18 cellular contexts compared by ENCODE assay signal in genomic region chr15:67923647-67923971, GRCh38.
DNase-seq lines count a peak whose midpoint lies in the region; ATAC-seq and TF ChIP-seq lines count a peak whose summit lies in the region.
"Had no signal": no experiment of that assay in that cellular context is flagged by ENCODE, and none has a peak within 500 bp of the region (broad histone marks: within the 10 kb centered on the region; RNA-seq: fewer than 3 reads in every experiment).

No MANE protein-coding gene starts in this region.

- no peaks in the 10 kb centered on the region for H3K4me1 Mint-ChIP-seq in CD14-positive monocyte
- H3K4me1 Mint-ChIP-seq: activated CD4-positive, alpha-beta T cell treated with anti-CD3 and anti-CD28 coated beads, Interleukin-2, amount 10 ng/mL, durations not matched to agents 24 days and 14 days had no signal

- CTCF ChIA-PET in Panc1 (lab: Charles Lee): no interaction called here

- TF ChIP-seq POLR2A in right lobe of liver (IDR thresholded peaks at IDR 0.05): no peak
- peak in 1 of 2 donors; percentile 37 for TF ChIP-seq POLR2A in thyroid gland (IDR thresholded peaks at IDR 0.05)

- intact Hi-C loops in Panc1 (cut with micrococcal nuclease; ENCODE audit: unreplicated experiment) (loop anchor here (10.0 kb wide), 1 partner anchor 1671 kb away; no protein-coding TSS in a partner anchor), right lobe of liver (cut with DNase I) (no loop called here), thyroid gland (cut with DNase I) (no loop called here), CD14-positive monocyte (cut with micrococcal nuclease) (no loop called here)

- no peak overlapping the region for H3K4me3 Mint-ChIP-seq in CD14-positive monocyte
- H3K4me3 Mint-ChIP-seq: activated CD4-positive, alpha-beta T cell treated with anti-CD3 and anti-CD28 coated beads, Interleukin-2, amount 10 ng/mL, durations not matched to agents 24 days and 14 days; natural killer cell treated with Interleukin-12 subunit alpha and Interleukin-12 subunit beta and Interleukin-15 and Interleukin-18, amount 100 ng/mL, for 72 hours had no signal

- H3K9me3 Mint-ChIP-seq in CD14-positive monocyte: peaks cover 9 to 32% (median 13%) of the 10 kb centered on the region in 7 donors
- H3K9me3 Mint-ChIP-seq: natural killer cell treated with Interleukin-12 subunit alpha and Interleukin-12 subunit beta and Interleukin-15 and Interleukin-18, amount 100 ng/mL, for 72 hours had no signal

- H3K27ac ChIP-seq in Panc1 (ENCODE audit: low read length): peak overlapping the region; percentile 75
- H3K27ac ChIP-seq in right lobe of liver: peak overlapping the region in 2 of 3 donors; percentile 16 to 48
- H3K27ac ChIP-seq in thyroid gland: peak overlapping the region; percentile 87 to 89 (median 88)
- H3K27ac ChIP-seq: psoas muscle had no signal

- TF ChIP-seq CTCF in Panc1 (IDR thresholded peaks at IDR 0.05): no peak
- TF ChIP-seq CTCF in right lobe of liver (IDR thresholded peaks at IDR 0.05): no peak
- TF ChIP-seq CTCF in thyroid gland (IDR thresholded peaks at IDR 0.05): no peak
- TF ChIP-seq CTCF in CD14-positive monocyte (IDR thresholded peaks at IDR 0.05): no peak

- H3K27ac Mint-ChIP-seq in CD14-positive monocyte: no peak overlapping the region
- H3K27ac Mint-ChIP-seq: activated CD4-positive, alpha-beta T cell treated with anti-CD3 and anti-CD28 coated beads, Interleukin-2, amount 10 ng/mL, durations not matched to agents 24 days and 14 days; natural killer cell treated with Interleukin-12 subunit alpha and Interleukin-12 subunit beta and Interleukin-15 and Interleukin-18, amount 100 ng/mL, for 72 hours had no signal

- BruUV-seq in Panc1 (replicated peaks; lab: Mats Ljungman, UMichigan): no TSS peak

- peaks cover 2% of the 10 kb centered on the region in 2 donors for H3K36me3 Mint-ChIP-seq in CD14-positive monocyte
- H3K36me3 Mint-ChIP-seq: natural killer cell treated with Interleukin-12 subunit alpha and Interleukin-12 subunit beta and Interleukin-15 and Interleukin-18, amount 100 ng/mL, for 72 hours had no signal

- 67% methylated on average over 2 of the region's 2 CpGs for WGBS in right lobe of liver (ENCODE audit: insufficient coverage, low coverage, low lambda C conversion rate, missing lambda C conversion rate)
- WGBS in thyroid gland, 2 donors: 65 to 68% methylated on average over 2 of the region's 2 CpGs

- in situ Hi-C loops in Panc1 (cut with HindIII; ENCODE audit: low pct_unique_long_range_greater_than_20kb, low sequenced_read_pairs): no loop called here

- H3K4me3 ChIP-seq in Panc1 (ENCODE audit: low read depth in 2 of 2, low read length in 2 of 2): no peak overlapping the region
- no peak overlapping the region for H3K4me3 ChIP-seq in right lobe of liver
- H3K4me3 ChIP-seq in thyroid gland (replicated peaks in 1 of 3): no peak overlapping the region
- H3K4me3 ChIP-seq: psoas muscle, transverse colon had no signal

- H3K9me3 ChIP-seq in Panc1 (ENCODE audit: control insufficient read depth, insufficient read depth, low read depth, low read length) (peaks cover 4% of the 10 kb centered on the region; the same call in 1 of the 2 replicates), right lobe of liver (no peaks in the 10 kb centered on the region), thyroid gland (no peaks in the 10 kb centered on the region)
- H3K9me3 ChIP-seq: psoas muscle, transverse colon had no signal

- H3K36me3 ChIP-seq in Panc1 (ENCODE audit: control insufficient read depth, insufficient read depth, low read length): no peaks in the 10 kb centered on the region
- H3K36me3 ChIP-seq in right lobe of liver: no peaks in the 10 kb centered on the region
- no peaks in the 10 kb centered on the region for H3K36me3 ChIP-seq in thyroid gland
- H3K36me3 ChIP-seq: transverse colon had no signal

- DNase-seq in Panc1 (ENCODE audit: low read depth, low spot score) (no peak), fibroblast of peridontal ligament (ENCODE audit: extremely low read depth) (peak; percentile 18), right lobe of liver (no peak), thyroid gland (no peak), NCI-H2107 treated with DMSO at 0.1 percent for 48 hours (lab: John Stamatoyannopoulos, UW; ENCODE audit: unreplicated experiment) (no peak), CD14-positive monocyte (ENCODE audit: low spot score) (no peak), NCI-H82 (lab: John Stamatoyannopoulos, UW) (no peak), kidney tubule cell (ENCODE audit: low spot score) (no peak)
- DNase-seq: activated CD4-positive, alpha-beta T cell treated with anti-CD3 and anti-CD28 coated beads, Interleukin-2, amount 10 ng/mL, durations not matched to agents 24 days and 14 days; activated naive CD4-positive, alpha-beta T cell; anterior cingulate cortex; DMS79; head of caudate nucleus; NCI-H1105; NCI-H2107; psoas muscle; transverse colon had no signal

- peaks cover 21% of the 10 kb centered on the region for H3K4me1 ChIP-seq in Panc1 (ENCODE audit: control insufficient read depth, insufficient read depth, low read length)
- H3K4me1 ChIP-seq in right lobe of liver: peaks cover 0 to 16% (median 1%) of the 10 kb centered on the region in 4 donors
- H3K4me1 ChIP-seq in thyroid gland: peaks cover 57 to 73% of the 10 kb centered on the region in 2 donors
- H3K4me1 ChIP-seq: psoas muscle had no signal

- POLR2A ChIA-PET in Panc1 (lab: Charles Lee): no interaction called here

- H3K27me3 ChIP-seq in Panc1 (ENCODE audit: control insufficient read depth, insufficient read depth, low read length) (no peaks in the 10 kb centered on the region), right lobe of liver (no peaks in the 10 kb centered on the region), thyroid gland (no peaks in the 10 kb centered on the region)
- H3K27me3 ChIP-seq: transverse colon had no signal

- ATAC-seq in Panc1: no peak
- ATAC-seq in right lobe of liver: peak in 2 of 4 donors; percentile 14 to 53
- ATAC-seq: natural killer cell treated with Interleukin-12 subunit alpha and Interleukin-12 subunit beta and Interleukin-15 and Interleukin-18, amount 100 ng/mL, for 72 hours had no signal

- H3K27me3 Mint-ChIP-seq in CD14-positive monocyte (ENCODE audit: low read depth in 3 of 3): peaks cover 0 to 2% (median 0%) of the 10 kb centered on the region in 3 donors
- H3K27me3 Mint-ChIP-seq: activated CD4-positive, alpha-beta T cell treated with anti-CD3 and anti-CD28 coated beads, Interleukin-2, amount 10 ng/mL, durations not matched to agents 24 days and 14 days had no signal

Comparison
In these comparisons a context has a peak if more than half of its experiments do, and no peak if none do; other contexts are left out.
1. H3K27ac ChIP-seq: peak in every context shown above with its lines; median percentile 88 in thyroid gland; 75 in Panc1; 32 in right lobe of liver.